ENCODE assay signal across 27 cellular contexts in genomic region chr2:98093146-98093545, GRCh38. TPM values are rescaled to one million over a fixed set of nuclear protein-coding genes. Genes with fewer than 3 reads are reported as not detected.
DNase-seq lines count a peak whose midpoint lies in the region; ATAC-seq, FAIRE-seq and TF ChIP-seq lines count a peak whose summit lies in the region.
"Had no signal": no experiment of that assay in that cellular context is flagged by ENCODE, and none has a peak within 500 bp of the region (broad histone marks: within the 10 kb centered on the region; RNA-seq: fewer than 3 reads in every experiment).

No MANE protein-coding gene starts in this region.

- H3K9ac ChIP-seq in DND-41 (ENCODE audit: low read depth, low read length), result no peak overlapping the region
- H3K9ac ChIP-seq: BLaER1 had no signal

- DNase-seq in DND-41 (peak; percentile 45), GM12891 (ENCODE audit: insufficient read length, low spot score) (no peak), SW480 (ENCODE audit: low spot score) (peak; percentile 53), urothelium cell line (ENCODE audit: low spot score) (no peak), lower leg skin (ENCODE audit: low spot score in 2 of 2) (no peak), D341Med (ENCODE audit: low spot score) (no peak), foreskin keratinocyte (no peak)
- DNase-seq: 8988T; ACHN; BE2C; C1 segment of cervical spinal cord; CD4-positive, alpha-beta memory T cell; CD4-positive, CD25-positive, alpha-beta regulatory T cell; CD8-positive, alpha-beta memory T cell; COR-L47; DMS79 treated with DMSO at 0.1 percent for 48 hours; EL; GDM1 had no signal

- TF ChIP-seq CTCF in DND-41 (IDR thresholded peaks at IDR 0.05; ENCODE audit: borderline replicate concordance, extremely low read depth, low read length, poor library complexity, severe bottlenecking), result no peak
- TF ChIP-seq CTCF in lower leg skin (IDR thresholded peaks at IDR 0.05), result no peak
- no peak for TF ChIP-seq CTCF in foreskin keratinocyte (conservative IDR thresholded peaks at IDR 0.05)

- H3K4me2 ChIP-seq in DND-41 (ENCODE audit: insufficient read depth, low read length), result no peak overlapping the region
- H3K4me2 ChIP-seq: BLaER1 had no signal

- no peaks in the 10 kb centered on the region for H3K36me3 ChIP-seq in DND-41 (ENCODE audit: insufficient read depth, low read length)
- H3K36me3 ChIP-seq: BE2C, BLaER1 had no signal

- no peaks in the 10 kb centered on the region for H3K27me3 ChIP-seq in DND-41 (ENCODE audit: insufficient read depth, low read length, poor library complexity)
- no peaks in the 10 kb centered on the region for H3K27me3 ChIP-seq in foreskin keratinocyte
- H3K27me3 ChIP-seq: BE2C, BLaER1 had no signal

- no peaks in the 10 kb centered on the region for H4K20me1 ChIP-seq in DND-41 (ENCODE audit: insufficient read depth, low read length)
- H4K20me1 ChIP-seq: BLaER1 had no signal

- TF ChIP-seq POLR2A in GM12891 (IDR thresholded peaks at IDR 0.05; ENCODE audit: low read depth, low read length), result no peak
- no peak for TF ChIP-seq POLR2A in lower leg skin (IDR thresholded peaks at IDR 0.05)

- H3K27ac ChIP-seq in DND-41 (ENCODE audit: low read length), result no peak overlapping the region
- no peak overlapping the region for H3K27ac ChIP-seq in foreskin keratinocyte
- H3K27ac ChIP-seq: BLaER1 had no signal

- intact Hi-C loops in lower leg skin (cut with DNase I; ENCODE audit: low total_unique reads), result no loop called here

- 90 to 91% methylated on average over 3 of the region's 3 CpGs for WGBS in lower leg skin, 2 donors

- H3K4me3 ChIP-seq in DND-41 (ENCODE audit: low read depth in 1 of 2, low read length in 2 of 2) (no peak overlapping the region), lower leg skin (ENCODE audit: low read depth, poor library complexity, severe bottlenecking) (no peak overlapping the region)
- H3K4me3 ChIP-seq: BLaER1, GM12878 had no signal

- H3K79me2 ChIP-seq in DND-41 (ENCODE audit: insufficient read depth, low read length), result no peaks in the 10 kb centered on the region

- no peaks in the 10 kb centered on the region for H3K4me1 ChIP-seq in DND-41 (ENCODE audit: insufficient read depth, low read length)
- H3K4me1 ChIP-seq in foreskin keratinocyte, result peaks cover 6% of the 10 kb centered on the region
- H3K4me1 ChIP-seq: BE2C had no signal

- no peak overlapping the region for H2AFZ ChIP-seq in DND-41 (ENCODE audit: low read depth, low read length)

- FAIRE-seq in GM12891 (lab: Jason Lieb, UNC) (peak; percentile 56), urothelium cell line (lab: Jason Lieb, UNC) (peak; percentile 48)
- FAIRE-seq: A204.1, D721Med, GM12878 had no signal

- peaks cover 2% of the 10 kb centered on the region for H3K9me3 ChIP-seq in DND-41 (ENCODE audit: insufficient read depth, low read length, severe bottlenecking)
- H3K9me3 ChIP-seq: BE2C had no signal

- ATAC-seq in DND-41 (ENCODE audit: insufficient read depth, low read depth) (peak; percentile 87), foreskin keratinocyte (no peak)
- ATAC-seq: GM12878 had no signal

TF ChIP-seq in GM12891, 5 proteins besides CTCF, POLR2A, EP300 and RAD21:
- TF ChIP-seq TAF1 (IDR thresholded peaks at IDR 0.05; ENCODE audit: low read depth, low read length) (no peak), SPI1 (IDR thresholded peaks at IDR 0.05; ENCODE audit: low read depth, low read length) (no peak), POU2F2 (IDR thresholded peaks at IDR 0.05; ENCODE audit: low read depth, low read length) (no peak), POLR2AphosphoS5 (IDR thresholded peaks at IDR 0.05; ENCODE audit: low read depth, low read length) (no peak), PAX5 (IDR thresholded peaks at IDR 0.05; ENCODE audit: insufficient read depth, low read length, severe bottlenecking) (no peak)

RNA-seq across cellular contexts. Expression of gene VWA3B, which starts 6.2 kb away (rescaled TPM):
- not detected for polyA plus RNA-seq in GM12891 (2012; ENCODE audit: low read depth, missing spikeins)
- total RNA-seq in lower leg skin (1 to 10 TPM in 1 of 4 donors, under 1 TPM in 1, not detected in 2; 0.12 to 2.5 TPM), foreskin keratinocyte (0.35 TPM in 1 of 2 replicates, not detected in the other)
- polyA plus RNA-seq in foreskin keratinocyte, result 0.06 TPM in 1 of 2 replicates, not detected in the other
- total RNA-seq: A673; CD4-positive, alpha-beta memory T cell; CD4-positive, CD25-positive, alpha-beta regulatory T cell; CD8-positive, alpha-beta memory T cell; Daoy; G401 had no signal
- polyA plus RNA-seq: AG04450; CD14-positive monocyte; CD4-positive, alpha-beta memory T cell; CD4-positive, CD25-positive, alpha-beta regulatory T cell; CD8-positive, alpha-beta memory T cell had no signal

Comparison
In these comparisons a context has a peak if more than half of its experiments do, and no peak if none do; other contexts are left out.
1. DNase-seq: peak in DND-41 (single experiment) and SW480 (single experiment); none in GM12891 (single experiment), urothelium cell line (single experiment), lower leg skin (0 of 2), D341Med (single experiment) and foreskin keratinocyte (0 of 2).